Comparison of ENCODE assay signal across 21 cellular contexts in genomic region chr5:157047898-157048297, GRCh38. TPM values are rescaled to one million over a fixed set of nuclear protein-coding genes. Genes with fewer than 3 reads are reported as not detected.
DNase-seq lines count a peak whose midpoint lies in the region; ATAC-seq lines count a peak whose summit lies in the region.
"Had no signal": no experiment of that assay in that cellular context is flagged by ENCODE, and none has a peak within 500 bp of the region (broad histone marks: within the 10 kb centered on the region; RNA-seq: fewer than 3 reads in every experiment).

No MANE protein-coding gene starts in this region.

- no peak for DNase-seq in naive thymus-derived CD8-positive, alpha-beta T cell
- DNase-seq in AG20443 (ENCODE audit: low spot score) (no peak), kidney glomerular epithelial cell (lab: John Stamatoyannopoulos, UW) (no peak)
- DNase-seq: activated CD4-positive, alpha-beta T cell treated with anti-CD3 and anti-CD28 coated beads, Interleukin-2, amount 50 U/mL, for 1 hour; activated CD8-positive, alpha-beta memory T cell treated with anti-CD3 and anti-CD28 coated beads, Interleukin-2, amount 50 U/mL, for 48 hours; AML-193; DND-41; islet precursor cell; Karpas-422; lower lobe of right lung; NCI-H1694; NCI-H526 treated with DMSO at 0.1 percent for 48 hours; psoas muscle; WERI-Rb-1 had no signal

- H3K36me3 Mint-ChIP-seq in naive thymus-derived CD8-positive, alpha-beta T cell = peaks cover 4 to 18% (median 6%) of the 10 kb centered on the region in 3 donors
- H3K36me3 Mint-ChIP-seq: brain had no signal

- H3K4me3 Mint-ChIP-seq in naive thymus-derived CD8-positive, alpha-beta T cell = peak overlapping the region in 8 of 10 donors; percentile 83 to 92 (median 88)
- H3K4me3 Mint-ChIP-seq: brain, GM23338 had no signal

- no peaks in the 10 kb centered on the region for H3K27me3 Mint-ChIP-seq in naive thymus-derived CD8-positive, alpha-beta T cell

- POLR2A ChIA-PET in naive thymus-derived CD8-positive, alpha-beta T cell (lab: Charles Lee) = no interaction called here

- peak; percentile 80 for ATAC-seq in GM18520 (IDR thresholded peaks at IDR 0.05; ENCODE audit: unreplicated experiment)
- peak; percentile 44 for ATAC-seq in GM21423 (IDR thresholded peaks at IDR 0.05; ENCODE audit: unreplicated experiment)
- peak; percentile 54 for ATAC-seq in HG03039 (IDR thresholded peaks at IDR 0.05; ENCODE audit: unreplicated experiment)
- no peak for ATAC-seq in naive thymus-derived CD8-positive, alpha-beta T cell
- ATAC-seq in GM19452 (IDR thresholded peaks at IDR 0.05; ENCODE audit: unreplicated experiment) = no peak
- ATAC-seq: GM23338, lower lobe of right lung, psoas muscle had no signal

- H3K9me3 Mint-ChIP-seq in naive thymus-derived CD8-positive, alpha-beta T cell = peaks cover 0 to 3% (median 0%) of the 10 kb centered on the region in 9 donors
- H3K9me3 Mint-ChIP-seq: brain, GM23338 had no signal

- peaks cover 40 to 78% (median 65%) of the 10 kb centered on the region in 4 donors for H3K4me1 Mint-ChIP-seq in naive thymus-derived CD8-positive, alpha-beta T cell

- peak overlapping the region in 8 of 10 donors; percentile 43 to 96 (median 88) for H3K27ac Mint-ChIP-seq in naive thymus-derived CD8-positive, alpha-beta T cell
- H3K27ac Mint-ChIP-seq: GM23338 had no signal

RNA-seq across cellular contexts. Expression of gene HAVCR1, which starts 11.0 kb away (rescaled TPM):
- total RNA-seq in naive thymus-derived CD8-positive, alpha-beta T cell = 10 to 100 TPM; 26.5 to 30.2 TPM
- 1 to 10 TPM; 2.3 to 4.7 (median 4.6) TPM for polyA plus RNA-seq in naive thymus-derived CD8-positive, alpha-beta T cell
- total RNA-seq: GM23338, lower lobe of right lung, SK-MEL-5 had no signal
- polyA plus RNA-seq: GM23338 had no signal

Comparison
In these comparisons a context has a peak if more than half of its experiments do, and no peak if none do; other contexts are left out.
1. ATAC-seq: peak in GM18520 (single experiment), GM21423 (single experiment) and HG03039 (single experiment); none in naive thymus-derived CD8-positive, alpha-beta T cell (0 of 2) and GM19452 (single experiment).